ENCODE assay signal across 8 cellular contexts in genomic region chr13:24228852-24229458, GRCh38.
A peak's percentile ranks its signal among the peaks of the same experiment; 100 is the strongest.
DNase-seq lines count a peak whose midpoint lies in the region; ATAC-seq and TF ChIP-seq lines count a peak whose summit lies in the region.

No MANE protein-coding gene starts in this region.

- H3K9ac ChIP-seq in SK-N-MC (ENCODE audit: insufficient read length), result no peak overlapping the region
- H3K9ac ChIP-seq in colonic mucosa (ENCODE audit: low read depth in 2 of 2, low read length in 2 of 2), result no peak overlapping the region

- H3K27ac Mint-ChIP-seq in activated T-cell treated with anti-CD3 and anti-CD28 coated beads, Interleukin-2, amount 50 U/mL, for 24 hours, result no peak overlapping the region

- no peaks in the 10 kb centered on the region for H3K27me3 Mint-ChIP-seq in activated T-cell treated with anti-CD3 and anti-CD28 coated beads, Interleukin-2, amount 50 U/mL, for 24 hours

- no peak overlapping the region for H3K4me3 Mint-ChIP-seq in activated T-cell treated with anti-CD3 and anti-CD28 coated beads, Interleukin-2, amount 50 U/mL, for 24 hours

- H3K27ac ChIP-seq in SK-N-MC (no peak overlapping the region), colonic mucosa (no peak overlapping the region)

- ATAC-seq in GM21737 (IDR thresholded peaks at IDR 0.05; ENCODE audit: unreplicated experiment), result no peak

- H3K36me3 Mint-ChIP-seq in activated T-cell treated with anti-CD3 and anti-CD28 coated beads, Interleukin-2, amount 50 U/mL, for 24 hours (ENCODE audit: low read depth), result peaks cover 15% of the 10 kb centered on the region

- H3K36me3 ChIP-seq in SK-N-MC (ENCODE audit: insufficient read depth, low read length) (no peaks in the 10 kb centered on the region; the same call in 1 of the 2 replicates), colonic mucosa (no peaks in the 10 kb centered on the region)

- TF ChIP-seq CTCF in LNCAP (IDR thresholded peaks at IDR 0.05), result peak; percentile 82
- peak; percentile 87 for TF ChIP-seq CTCF in colonic mucosa (IDR thresholded peaks at IDR 0.05)

- H3K4me1 ChIP-seq in colonic mucosa, result no peaks in the 10 kb centered on the region

- no peaks in the 10 kb centered on the region for H3K27me3 ChIP-seq in colonic mucosa

- no peaks in the 10 kb centered on the region for H3K9me3 Mint-ChIP-seq in activated T-cell treated with anti-CD3 and anti-CD28 coated beads, Interleukin-2, amount 50 U/mL, for 24 hours

- peaks cover 66% of the 10 kb centered on the region for H3K4me1 Mint-ChIP-seq in activated T-cell treated with anti-CD3 and anti-CD28 coated beads, Interleukin-2, amount 50 U/mL, for 24 hours (ENCODE audit: low read depth)

- DNase-seq in activated T-cell treated with anti-CD3 and anti-CD28 coated beads for 24 hours (ENCODE audit: low read depth) (peak; percentile 30), SK-N-MC (ENCODE audit: low read depth, low spot score) (peak; percentile 79), colonic mucosa (peak; percentile 54), lung microvascular endothelial cell (ENCODE audit: low read depth in 2 of 2) (peak; percentile 76 to 79), NCI-H226 (no peak)
- DNase-seq in activated T-cell treated with anti-CD3 and anti-CD28 coated beads, Interleukin-2, amount 50 U/mL, for 24 hours, result no peak

- intact Hi-C loops in colonic mucosa (cut with DNase I), result no loop called here

- H3K4me3 ChIP-seq in SK-N-MC, result no peak overlapping the region
- H3K4me3 ChIP-seq in colonic mucosa, result no peak overlapping the region

- no peaks in the 10 kb centered on the region for H3K9me3 ChIP-seq in SK-N-MC (ENCODE audit: low read depth, low read length)
- no peaks in the 10 kb centered on the region for H3K9me3 ChIP-seq in colonic mucosa

Comparison
In these comparisons a context has a peak if more than half of its experiments do, and no peak if none do; other contexts are left out.
1. DNase-seq: peak in activated T-cell treated with anti-CD3 and anti-CD28 coated beads for 24 hours (single experiment), SK-N-MC (single experiment), colonic mucosa (single experiment) and lung microvascular endothelial cell (2 of 2); none in activated T-cell treated with anti-CD3 and anti-CD28 coated beads, Interleukin-2, amount 50 U/mL, for 24 hours (single experiment) and NCI-H226 (single experiment).